19 cellular contexts compared by ENCODE assay signal in genomic region chr3:112061152-112061551, GRCh38. TPM values are rescaled to one million over a fixed set of nuclear protein-coding genes. Genes with fewer than 3 reads are reported as not detected.
A peak's percentile ranks its signal among the peaks of the same experiment; 100 is the strongest.
DNase-seq lines count a peak whose midpoint lies in the region; ATAC-seq, FAIRE-seq and TF ChIP-seq lines count a peak whose summit lies in the region.
"Had no signal": no experiment of that assay in that cellular context is flagged by ENCODE, and none has a peak within 500 bp of the region (broad histone marks: within the 10 kb centered on the region; RNA-seq: fewer than 3 reads in every experiment).

No MANE protein-coding gene starts in this region.

- no peaks in the 10 kb centered on the region for H3K36me3 Mint-ChIP-seq in astrocyte (ENCODE audit: low read depth, unreplicated experiment)
- H3K36me3 Mint-ChIP-seq: activated naive CD8-positive, alpha-beta T cell treated with anti-CD3 and anti-CD28 coated beads, Interleukin-2, amount 10 ng/mL, durations not matched to agents 7 days and 5 days; neural progenitor cell had no signal

- peak; percentile 81 for FAIRE-seq in astrocyte (lab: Jason Lieb, UNC)

- peak overlapping the region; percentile 50 for H2AFZ ChIP-seq in astrocyte (ENCODE audit: low read depth, low read length)
- H2AFZ ChIP-seq: neural progenitor cell had no signal

- peak overlapping the region; percentile 46 for H3K27ac ChIP-seq in astrocyte (ENCODE audit: low read depth, low read length)
- peak overlapping the region in 1 of 2 donors; percentile 29 for H3K27ac ChIP-seq in thoracic aorta
- H3K27ac ChIP-seq in gastrocnemius medialis: no peak overlapping the region
- H3K27ac ChIP-seq: neural progenitor cell had no signal

- no peaks in the 10 kb centered on the region for H3K9me3 Mint-ChIP-seq in astrocyte (ENCODE audit: unreplicated experiment)
- H3K9me3 Mint-ChIP-seq: neural progenitor cell had no signal

- ATAC-seq in thoracic aorta (ENCODE audit: insufficient number of reproducible peaks, low FRiP score, low read depth): peak; percentile 73
- ATAC-seq in gastrocnemius medialis: no peak
- no peak for ATAC-seq in GM21737 (IDR thresholded peaks at IDR 0.05; ENCODE audit: unreplicated experiment)
- ATAC-seq: right cardiac atrium, WTC11 had no signal

- peak overlapping the region; percentile 51 for H3K4me2 ChIP-seq in astrocyte (ENCODE audit: low read length)
- H3K4me2 ChIP-seq: neural progenitor cell had no signal

- H3K4me1 ChIP-seq in astrocyte (ENCODE audit: insufficient read depth, low read length) (peaks cover 17% of the 10 kb centered on the region), thoracic aorta (ENCODE audit: control insufficient read depth in 1 of 2, low read depth in 2 of 2) (peaks cover 0 to 10% of the 10 kb centered on the region in 2 donors), gastrocnemius medialis (no peaks in the 10 kb centered on the region)

- intact Hi-C loops in gastrocnemius medialis (cut with DNase I; ENCODE audit: low total_unique reads): no loop called here

- DNase-seq in EH (ENCODE audit: low read depth) (peak; percentile 69), astrocyte (ENCODE audit: low read depth) (peak; percentile 75), fibroblast of the conjunctiva (ENCODE audit: low read depth) (peak; percentile 14), thoracic aorta (ENCODE audit: low spot score) (no peak), gastrocnemius medialis (no peak)
- DNase-seq in NK-92 treated with Interleukin-12 subunit alpha and Interleukin-12 subunit beta, amount 100 ng/mL, for 24 hours (lab: John Stamatoyannopoulos, UW): no peak
- DNase-seq: activated naive CD8-positive, alpha-beta T cell treated with anti-CD3 and anti-CD28 coated beads, Interleukin-2, amount 10 ng/mL, durations not matched to agents 7 days and 5 days; DND-41; GOT3; islet precursor cell; midbrain; NCI-H1436; right cardiac atrium; stimulated activated CD4-positive, alpha-beta T cell treated with anti-CD3 and anti-CD28 coated beads, Interleukin-2, amount 100 ng/mL, for 24 hours had no signal

- H3K9me3 ChIP-seq in astrocyte (ENCODE audit: insufficient read depth, low read depth, low read length) (no peaks in the 10 kb centered on the region), thoracic aorta (no peaks in the 10 kb centered on the region), gastrocnemius medialis (no peaks in the 10 kb centered on the region)

- no peak for TF ChIP-seq CTCF in astrocyte (IDR thresholded peaks at IDR 0.05; ENCODE audit: insufficient read depth, low read depth, low read length)
- no peak for TF ChIP-seq CTCF in thoracic aorta (IDR thresholded peaks at IDR 0.05)
- no peak for TF ChIP-seq CTCF in gastrocnemius medialis (IDR thresholded peaks at IDR 0.05 in 4 of 5, conservative IDR thresholded peaks at IDR 0.05 in 1 of 5)

- in situ Hi-C loops in gastrocnemius medialis (cut with MboI; ENCODE audit: low sequenced_read_pairs in 4 of 4): no loop called here

- H4K20me1 ChIP-seq in astrocyte (ENCODE audit: insufficient read depth, low read length): no peaks in the 10 kb centered on the region

- peak overlapping the region; percentile 12 for H3K4me3 Mint-ChIP-seq in astrocyte (ENCODE audit: unreplicated experiment)
- H3K4me3 Mint-ChIP-seq: activated naive CD8-positive, alpha-beta T cell treated with anti-CD3 and anti-CD28 coated beads, Interleukin-2, amount 10 ng/mL, durations not matched to agents 7 days and 5 days; neural progenitor cell; WTC11 had no signal

- peak overlapping the region; percentile 70 for H3K27ac Mint-ChIP-seq in astrocyte (ENCODE audit: unreplicated experiment)
- H3K27ac Mint-ChIP-seq: activated naive CD8-positive, alpha-beta T cell treated with anti-CD3 and anti-CD28 coated beads, Interleukin-2, amount 10 ng/mL, durations not matched to agents 7 days and 5 days; neural progenitor cell; WTC11 had no signal

- H3K27me3 ChIP-seq in astrocyte (ENCODE audit: insufficient read depth, low read length) (no peaks in the 10 kb centered on the region), thoracic aorta (replicated peaks; ENCODE audit: insufficient read depth) (no peaks in the 10 kb centered on the region), gastrocnemius medialis (no peaks in the 10 kb centered on the region)
- H3K27me3 ChIP-seq: neural progenitor cell had no signal

- peaks cover 16% of the 10 kb centered on the region for H3K4me1 Mint-ChIP-seq in astrocyte (ENCODE audit: low read depth, unreplicated experiment)
- H3K4me1 Mint-ChIP-seq: activated naive CD8-positive, alpha-beta T cell treated with anti-CD3 and anti-CD28 coated beads, Interleukin-2, amount 10 ng/mL, durations not matched to agents 7 days and 5 days had no signal

- H3K36me3 ChIP-seq in astrocyte (ENCODE audit: insufficient read depth, low read length): no peaks in the 10 kb centered on the region
- no peaks in the 10 kb centered on the region for H3K36me3 ChIP-seq in thoracic aorta
- no peaks in the 10 kb centered on the region for H3K36me3 ChIP-seq in gastrocnemius medialis
- H3K36me3 ChIP-seq: neural progenitor cell had no signal

- no peaks in the 10 kb centered on the region for H3K27me3 Mint-ChIP-seq in astrocyte (ENCODE audit: low read depth, unreplicated experiment)

- TF ChIP-seq POLR2A in gastrocnemius medialis (IDR thresholded peaks at IDR 0.05): no peak

- H3K9ac ChIP-seq in astrocyte (ENCODE audit: low read length): peak overlapping the region; percentile 38
- H3K9ac ChIP-seq: neural progenitor cell had no signal

- H3K4me3 ChIP-seq in astrocyte (ENCODE audit: insufficient read depth, low read depth, low read length) (no peak overlapping the region), thoracic aorta (no peak overlapping the region), gastrocnemius medialis (no peak overlapping the region)
- H3K4me3 ChIP-seq: neural progenitor cell had no signal

- H3K79me2 ChIP-seq in astrocyte (ENCODE audit: insufficient read depth, low read length): no peaks in the 10 kb centered on the region

RNA-seq across cellular contexts. Expression of gene C3orf52, which starts 25.0 kb away (rescaled TPM):
- total RNA-seq in astrocyte (21.3 and 21.9 TPM in 2 replicates), thoracic aorta (10 to 100 TPM in 1 of 2 donors, 1 to 10 TPM in 1; 8.8 to 19.6 TPM), gastrocnemius medialis (1 to 10 TPM in 1 of 4 donors, under 1 TPM in 3; 0.39 to 1.1 (median 0.82) TPM)

RNA-seq across cellular contexts. Expression of gene TMPRSS7, which starts 26.6 kb away (rescaled TPM):
- not detected in 2 replicates for total RNA-seq in astrocyte
- not detected for total RNA-seq in thoracic aorta
- not detected for total RNA-seq in gastrocnemius medialis
- total RNA-seq: activated naive CD8-positive, alpha-beta T cell treated with anti-CD3 and anti-CD28 coated beads, Interleukin-2, amount 10 ng/mL, durations not matched to agents 7 days and 5 days; right cardiac atrium; subcutaneous adipose tissue; T-helper 1 cell treated with Interleukin-12 subunit alpha and Interleukin-12 subunit beta and Interleukin-4 antibody, amounts not matched to agents 30 ng/mL and 1 ng/mL, for 36 hours; WTC11 had no signal

Comparison
In these comparisons a context has a peak if more than half of its experiments do, and no peak if none do; other contexts are left out.
1. DNase-seq: peak in EH (single experiment), astrocyte (single experiment) and fibroblast of the conjunctiva (single experiment); none in thoracic aorta (single experiment), gastrocnemius medialis (0 of 2) and NK-92 treated with Interleukin-12 subunit alpha and Interleukin-12 subunit beta, amount 100 ng/mL, for 24 hours (single experiment).
2. RNA of gene C3orf52, which starts 25.0 kb away (total RNA-seq): 21.3 to 21.9 TPM in astrocyte and 8.8 to 19.6 TPM in thoracic aorta; 0.39 to 1.1 TPM in gastrocnemius medialis; every median in the first group is over 4 times any median in the second.